In the genomic region with DNA sequence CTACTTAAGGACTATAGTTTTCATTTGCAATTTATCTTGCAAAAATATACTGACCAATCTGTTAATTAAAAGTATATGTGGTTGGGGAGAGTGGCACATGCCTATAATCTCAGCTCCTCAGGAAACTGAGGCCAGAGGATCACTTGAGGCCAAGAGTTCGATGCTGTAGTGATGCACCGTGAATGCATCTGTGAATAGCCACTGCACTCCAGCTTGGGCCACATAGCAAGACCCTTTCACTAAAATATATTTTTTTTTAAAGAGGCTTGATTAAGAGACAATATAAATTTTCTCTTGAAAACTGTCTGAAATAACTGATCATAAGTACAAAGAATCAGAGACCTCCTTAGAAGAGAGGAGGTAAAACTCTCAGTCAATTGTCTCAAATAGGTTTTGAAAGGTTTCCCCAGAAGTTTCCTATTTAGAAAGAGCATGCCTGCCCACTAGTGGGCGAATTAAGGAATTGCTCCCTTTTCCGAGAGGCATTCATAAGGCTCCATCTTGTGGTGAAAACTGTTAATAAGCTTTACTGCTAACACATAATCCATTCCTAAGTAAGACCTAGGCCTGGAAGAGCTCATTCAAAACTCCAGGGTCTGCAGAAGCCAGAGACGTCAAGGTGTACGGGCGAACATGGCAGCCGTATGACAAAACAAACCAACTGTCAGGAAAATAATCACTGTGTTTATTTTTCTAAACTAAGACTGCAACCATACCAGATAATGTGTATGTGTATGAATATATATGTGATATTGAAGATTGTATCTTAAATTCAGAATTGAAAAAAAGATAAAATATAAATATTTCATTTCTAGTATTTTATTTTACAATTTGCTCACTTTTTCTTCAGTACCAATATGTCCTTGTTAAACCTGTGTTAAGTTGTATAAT, we compare ENCODE assay signal across 7 cellular contexts. TPM values are rescaled to one million over a fixed set of nuclear protein-coding genes. Genes with fewer than 3 reads are reported as not detected.
DNase-seq lines count a peak whose midpoint lies in the region; ATAC-seq and TF ChIP-seq lines count a peak whose summit lies in the region.

No MANE protein-coding gene starts in this region.

- DNase-seq in NAMALWA (ENCODE audit: low spot score) (peak; percentile 96), SIG-M5 treated with dmso at 0.1 percent for 504 hours (lab: John Stamatoyannopoulos, UW; ENCODE audit: unreplicated experiment) (peak; percentile 86), glutamatergic neuron (peak; percentile 45), psoas muscle (peak in 1 of 2 donors; percentile 31)
- peak; percentile 54 for DNase-seq in activated naive CD4-positive, alpha-beta T cell treated with anti-CD3 and anti-CD28 coated beads, Interleukin-2, amount 50 U/mL, for 16 hours

- peaks cover 16% of the 10 kb centered on the region for H3K4me1 Mint-ChIP-seq in glutamatergic neuron (ENCODE audit: low read depth, unreplicated experiment)

- 15 to 19% (median 15%) methylated on average over 8 of the region's 8 CpGs for WGBS in psoas muscle, 3 donors

- TF ChIP-seq CTCF in GM12875 (IDR thresholded peaks at IDR 0.05; ENCODE audit: borderline replicate concordance, insufficient read depth, low read depth, low read length) (peak; percentile 88), glutamatergic neuron (IDR thresholded peaks at IDR 0.05; ENCODE audit: partially characterized antibody, unreplicated experiment) (peak; percentile 100), psoas muscle (IDR thresholded peaks at IDR 0.05) (peak; percentile 100)

- peak; percentile 88 for ATAC-seq in HG02588 (IDR thresholded peaks at IDR 0.05; ENCODE audit: unreplicated experiment)
- peak; percentile 81 to 93 (median 84) for ATAC-seq in psoas muscle

- H3K4me3 Mint-ChIP-seq in glutamatergic neuron (ENCODE audit: unreplicated experiment), result no peak overlapping the region

- peaks cover 3% of the 10 kb centered on the region for H3K9me3 ChIP-seq in psoas muscle

- no peaks in the 10 kb centered on the region for H3K36me3 ChIP-seq in psoas muscle (ENCODE audit: insufficient read depth in 1 of 2, low read depth in 1 of 2)

- H3K36me3 Mint-ChIP-seq in glutamatergic neuron (ENCODE audit: unreplicated experiment), result no peaks in the 10 kb centered on the region

- no peaks in the 10 kb centered on the region for H3K27me3 ChIP-seq in psoas muscle (ENCODE audit: insufficient read depth in 3 of 3, low read length in 2 of 3)

- no peak overlapping the region for H3K27ac Mint-ChIP-seq in glutamatergic neuron (ENCODE audit: unreplicated experiment)

- no peak overlapping the region for H3K27ac ChIP-seq in psoas muscle

- H3K27me3 Mint-ChIP-seq in glutamatergic neuron (ENCODE audit: unreplicated experiment), result no peaks in the 10 kb centered on the region

- peaks cover 2% of the 10 kb centered on the region for H3K9me3 Mint-ChIP-seq in glutamatergic neuron (ENCODE audit: unreplicated experiment)

- no peaks in the 10 kb centered on the region for H3K4me1 ChIP-seq in psoas muscle

- H3K4me3 ChIP-seq in GM12875 (ENCODE audit: low read depth, low read length), result no peak overlapping the region
- no peak overlapping the region for H3K4me3 ChIP-seq in psoas muscle

- intact Hi-C loops in psoas muscle (cut with DNase I), result loop anchor here (1.0 to 10.0 kb wide), 4 partner anchors 206 to 360 kb away; a partner anchor contains a TSS

RNA-seq across cellular contexts. Expression of a gene that starts 6.8 kb away (rescaled TPM):
- not detected for total RNA-seq in glutamatergic neuron (ENCODE audit: unreplicated experiment)
- total RNA-seq in psoas muscle, result not detected
- not detected for polyA plus RNA-seq in psoas muscle

RNA-seq across cellular contexts. Expression of a gene that starts 31.8 kb away (rescaled TPM):
- total RNA-seq in glutamatergic neuron (ENCODE audit: unreplicated experiment) (not detected), psoas muscle (not detected)
- under 1 TPM in 1 of 3 donors, not detected in 2; 0.10 TPM for polyA plus RNA-seq in psoas muscle

RNA-seq across cellular contexts. Expression of a gene that starts 48.2 kb away (rescaled TPM):
- 48.6 TPM for total RNA-seq in glutamatergic neuron (ENCODE audit: unreplicated experiment)
- 100 to 1,000 TPM in 1 of 4 donors, 10 to 100 TPM in 3; 65.1 to 129 (median 92.6) TPM for total RNA-seq in psoas muscle
- polyA plus RNA-seq in psoas muscle, result 100 to 1,000 TPM in 1 of 3 donors, 10 to 100 TPM in 2; 79.8 to 109 (median 93.9) TPM
